8 cellular contexts compared by ENCODE assay signal in genomic region chr11:117199061-117199915, GRCh38. TPM values are rescaled to one million over a fixed set of nuclear protein-coding genes. Genes with fewer than 3 reads are reported as not detected.
DNase-seq lines count a peak whose midpoint lies in the region; ATAC-seq and TF ChIP-seq lines count a peak whose summit lies in the region.

Gene TAGLN (plus strand): TSS chr11:117199370. CDS start chr11:117203014, 3,644 bp downstream.

- H3K9me3 Mint-ChIP-seq in Calu3 (ENCODE audit: low read depth, unreplicated experiment) (no peaks in the 10 kb centered on the region), progenitor cell of endocrine pancreas (ENCODE audit: low read depth) (no peaks in the 10 kb centered on the region)
- no peaks in the 10 kb centered on the region for H3K9me3 Mint-ChIP-seq in activated T-helper 17 cell treated with anti-CD3 and anti-CD28 coated beads, Interleukin-2, amount 50 U/mL, for 72 hours

- H3K4me3 Mint-ChIP-seq in Calu3 (ENCODE audit: low read depth, unreplicated experiment) (no peak within 1 kb of the TSS), progenitor cell of endocrine pancreas (ENCODE audit: low read depth) (peak within 1 kb of the TSS; percentile 29)
- H3K4me3 Mint-ChIP-seq in activated T-helper 17 cell treated with anti-CD3 and anti-CD28 coated beads, Interleukin-2, amount 50 U/mL, for 72 hours, result no peak within 1 kb of the TSS

- no peak for ATAC-seq in activated T-helper 17 cell treated with anti-CD3 and anti-CD28 coated beads, Interleukin-2, amount 50 U/mL, for 72 hours (replicated peaks)
- ATAC-seq in left cardiac atrium (peak; percentile 77 to 79), GM19328 (IDR thresholded peaks at IDR 0.05; ENCODE audit: unreplicated experiment) (no peak), HG02678 (IDR thresholded peaks at IDR 0.05; ENCODE audit: unreplicated experiment) (no peak)

- TSS peak; percentile 91 for BruUV-seq in Calu3 (replicated peaks; lab: Mats Ljungman, UMichigan)

- H3K27me3 Mint-ChIP-seq in Calu3 (ENCODE audit: unreplicated experiment) (no peaks in the 10 kb centered on the region), progenitor cell of endocrine pancreas (peaks cover 18% of the 10 kb centered on the region)
- no peaks in the 10 kb centered on the region for H3K27me3 Mint-ChIP-seq in activated T-helper 17 cell treated with anti-CD3 and anti-CD28 coated beads, Interleukin-2, amount 50 U/mL, for 72 hours

- TF ChIP-seq CTCF in Calu3 (IDR thresholded peaks at IDR 0.05; ENCODE audit: unreplicated experiment), result no peak
- TF ChIP-seq CTCF in progenitor cell of endocrine pancreas (IDR thresholded peaks at IDR 0.05; ENCODE audit: unreplicated experiment), result no peak

- peaks cover 4% of the 10 kb centered on the region for H3K36me3 Mint-ChIP-seq in Calu3 (ENCODE audit: insufficient read depth, unreplicated experiment)
- H3K36me3 Mint-ChIP-seq in activated T-helper 17 cell treated with anti-CD3 and anti-CD28 coated beads, Interleukin-2, amount 50 U/mL, for 72 hours (ENCODE audit: low read depth), result peaks cover 15% of the 10 kb centered on the region
- H3K36me3 Mint-ChIP-seq in progenitor cell of endocrine pancreas (ENCODE audit: insufficient read depth), result peaks cover 6% of the 10 kb centered on the region

- intact Hi-C loops in Calu3 (cut with micrococcal nuclease; ENCODE audit: unreplicated experiment) (no loop called here), left cardiac atrium (cut with DNase I) (no loop called here)

- H3K27ac Mint-ChIP-seq in Calu3 (ENCODE audit: unreplicated experiment) (no peak within 1 kb of the TSS), progenitor cell of endocrine pancreas (no peak within 1 kb of the TSS)
- H3K27ac Mint-ChIP-seq in activated T-helper 17 cell treated with anti-CD3 and anti-CD28 coated beads, Interleukin-2, amount 50 U/mL, for 72 hours, result peak within 1 kb of the TSS; percentile 38

- DNase-seq in Calu3 (peak; percentile 49), left cardiac atrium (peak; percentile 89), progenitor cell of endocrine pancreas (ENCODE audit: low spot score, unreplicated experiment) (no peak), Kasumi-1 (lab: John Stamatoyannopoulos, UW) (no peak), Ammon's horn (ENCODE audit: low spot score) (no peak)

- CTCF ChIA-PET in Calu3 (lab: Charles Lee), result no interaction called here

- H3K4me1 Mint-ChIP-seq in Calu3 (ENCODE audit: low read depth, unreplicated experiment), result no peaks in the 10 kb centered on the region
- H3K4me1 Mint-ChIP-seq in activated T-helper 17 cell treated with anti-CD3 and anti-CD28 coated beads, Interleukin-2, amount 50 U/mL, for 72 hours, result no peaks in the 10 kb centered on the region
- H3K4me1 Mint-ChIP-seq in progenitor cell of endocrine pancreas (ENCODE audit: low read depth), result peaks cover 3% of the 10 kb centered on the region

RNA-seq across cellular contexts. Expression of gene TAGLN, which starts in this region (rescaled TPM):
- total RNA-seq in Calu3 (2022) (4.6 and 6.6 TPM in 2 replicates), left cardiac atrium (1,000 to 10,000 TPM in 1 of 2 donors, 100 to 1,000 TPM in 1; 829 to 1,367 TPM), progenitor cell of endocrine pancreas (41.4 and 72.6 TPM in 2 replicates)
- 1 to 10 TPM; 5.1 to 9.6 TPM for total RNA-seq in activated T-helper 17 cell treated with anti-CD3 and anti-CD28 coated beads, Interleukin-2, amount 50 U/mL, for 72 hours

Comparison
In these comparisons a context has a peak if more than half of its experiments do, and no peak if none do; other contexts are left out.
1. RNA of gene TAGLN (total RNA-seq): 829 to 1,367 TPM in left cardiac atrium; 41.4 to 72.6 TPM in progenitor cell of endocrine pancreas, 5.1 to 9.6 TPM in activated T-helper 17 cell treated with anti-CD3 and anti-CD28 coated beads, Interleukin-2, amount 50 U/mL, for 72 hours and 4.6 to 6.6 TPM in Calu3; every median in the first group is over 10 times any median in the second.
2. DNase-seq: peak in Calu3 (single experiment) and left cardiac atrium (single experiment); none in progenitor cell of endocrine pancreas (single experiment), Kasumi-1 (0 of 2) and Ammon's horn (single experiment).
3. ATAC-seq: peak in left cardiac atrium (2 of 2); none in activated T-helper 17 cell treated with anti-CD3 and anti-CD28 coated beads, Interleukin-2, amount 50 U/mL, for 72 hours (single experiment), GM19328 (single experiment) and HG02678 (single experiment).